Comparison of ENCODE assay signal across 8 cellular contexts in the genomic region with DNA sequence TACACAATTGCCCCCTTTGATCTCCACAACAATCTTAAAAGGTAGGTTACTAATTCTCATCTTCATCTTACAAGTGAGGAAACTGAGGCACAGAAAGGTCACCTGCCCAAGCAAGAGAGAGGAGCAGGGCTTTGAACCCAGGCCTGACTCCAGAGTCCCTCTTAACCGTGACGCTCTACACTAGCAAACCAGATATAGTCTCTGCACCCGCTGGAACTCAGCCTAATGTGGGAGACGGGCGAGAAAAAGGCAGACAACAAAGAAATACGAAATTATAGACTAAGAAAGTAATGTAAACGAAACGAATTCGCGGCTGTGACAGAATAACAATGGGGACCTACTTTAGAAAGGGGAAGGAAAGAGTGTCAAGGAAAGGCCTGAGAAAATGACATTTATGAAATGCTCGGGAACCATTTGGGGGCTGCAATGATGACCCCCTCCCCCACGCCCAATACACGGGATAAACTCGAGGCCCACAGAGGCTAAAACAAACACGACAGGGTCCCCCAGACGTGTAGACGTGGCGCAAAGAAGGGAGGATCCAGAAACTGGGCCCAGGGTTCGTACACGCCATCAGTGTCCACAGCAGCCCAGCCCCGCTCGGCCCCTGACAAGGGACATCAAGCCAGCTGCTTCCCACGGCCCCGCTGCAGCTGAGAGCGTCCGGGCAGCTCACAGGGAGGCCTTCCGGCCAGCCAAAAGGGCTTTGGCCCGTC. TPM values are rescaled to one million over a fixed set of nuclear protein-coding genes. Genes with fewer than 3 reads are reported as not detected.
DNase-seq lines count a peak whose midpoint lies in the region; ATAC-seq lines count a peak whose summit lies in the region.

No MANE protein-coding gene starts in this region.

- peaks cover 16% of the 10 kb centered on the region for H3K36me3 Mint-ChIP-seq in activated CD8-positive, alpha-beta memory T cell treated with anti-CD3 and anti-CD28 coated beads, Interleukin-2, amount 10 ng/mL, durations not matched to agents 7 days and 5 days

- H3K9me3 Mint-ChIP-seq in activated CD8-positive, alpha-beta memory T cell treated with anti-CD3 and anti-CD28 coated beads, Interleukin-2, amount 10 ng/mL, durations not matched to agents 7 days and 5 days (ENCODE audit: low read depth) = no peaks in the 10 kb centered on the region

- no peaks in the 10 kb centered on the region for H3K27me3 Mint-ChIP-seq in activated CD8-positive, alpha-beta memory T cell treated with anti-CD3 and anti-CD28 coated beads, Interleukin-2, amount 10 ng/mL, durations not matched to agents 7 days and 5 days

- H3K4me1 Mint-ChIP-seq in activated CD8-positive, alpha-beta memory T cell treated with anti-CD3 and anti-CD28 coated beads, Interleukin-2, amount 10 ng/mL, durations not matched to agents 7 days and 5 days = peaks cover 58% of the 10 kb centered on the region

- peak overlapping the region; percentile 87 to 91 for H3K9ac ChIP-seq in mucosa of rectum (ENCODE audit: low read depth in 1 of 2, low read length in 2 of 2)

- peak overlapping the region; percentile 91 for H3K4me3 Mint-ChIP-seq in activated CD8-positive, alpha-beta memory T cell treated with anti-CD3 and anti-CD28 coated beads, Interleukin-2, amount 10 ng/mL, durations not matched to agents 7 days and 5 days

- DNase-seq in activated CD8-positive, alpha-beta memory T cell treated with anti-CD3 and anti-CD28 coated beads, Interleukin-2, amount 10 ng/mL, durations not matched to agents 7 days and 5 days = no peak
- no peak for DNase-seq in activated CD8-positive, alpha-beta memory T cell treated with anti-CD3 and anti-CD28 coated beads for 24 hours
- DNase-seq in RPMI8226 (peak; percentile 20), NCI-H524 treated with DMSO at 0.1 percent for 48 hours (lab: John Stamatoyannopoulos, UW) (no peak), iPS-NIHi7 (ENCODE audit: extremely low spot score) (no peak)
- peak; percentile 7 for DNase-seq in effector CD4-positive, alpha-beta T cell

- H3K36me3 ChIP-seq in mucosa of rectum (ENCODE audit: control insufficient read depth in 2 of 2, insufficient read depth in 2 of 2, low read length in 2 of 2) = peaks cover 0 to 2% of the 10 kb centered on the region in 2 donors

- peaks cover 15 to 17% of the 10 kb centered on the region in 2 donors for H3K4me1 ChIP-seq in mucosa of rectum (ENCODE audit: control insufficient read depth in 2 of 2, insufficient read depth in 2 of 2, low read length in 2 of 2)

- peak overlapping the region; percentile 87 to 89 for H3K27ac ChIP-seq in mucosa of rectum (ENCODE audit: low read depth in 2 of 2, low read length in 2 of 2)

- peak; percentile 24 for ATAC-seq in activated CD8-positive, alpha-beta memory T cell treated with anti-CD3 and anti-CD28 coated beads, Interleukin-2, amount 10 ng/mL, durations not matched to agents 7 days and 5 days
- ATAC-seq in HG02870 (IDR thresholded peaks at IDR 0.05; ENCODE audit: unreplicated experiment) = peak; percentile 30

- H3K4me3 ChIP-seq in mucosa of rectum (ENCODE audit: low read length in 2 of 2) = peak overlapping the region; percentile 83 to 92

- H3K27ac Mint-ChIP-seq in activated CD8-positive, alpha-beta memory T cell treated with anti-CD3 and anti-CD28 coated beads, Interleukin-2, amount 10 ng/mL, durations not matched to agents 7 days and 5 days = peak overlapping the region; percentile 92

- H3K27me3 ChIP-seq in mucosa of rectum (ENCODE audit: control insufficient read depth in 2 of 2, insufficient read depth in 2 of 2, low read length in 2 of 2) = no peaks in the 10 kb centered on the region

- H3K9me3 ChIP-seq in mucosa of rectum (ENCODE audit: control insufficient read depth in 2 of 2, low read length in 2 of 2) = no peaks in the 10 kb centered on the region

- CTCF ChIA-PET in activated CD8-positive, alpha-beta memory T cell treated with anti-CD3 and anti-CD28 coated beads, Interleukin-2, amount 10 ng/mL, durations not matched to agents 7 days and 5 days (lab: Charles Lee) = interaction anchor here (1.1 to 2.6 kb wide), 5 partner anchors 12 to 84 kb away, joined by 3 to 9 read pairs (median 4); no protein-coding TSS in a partner anchor

RNA-seq across cellular contexts. Expression of a gene that starts 0.6 kb away (rescaled TPM):
- total RNA-seq in activated CD8-positive, alpha-beta memory T cell treated with anti-CD3 and anti-CD28 coated beads, Interleukin-2, amount 10 ng/mL, durations not matched to agents 7 days and 5 days = 10 to 100 TPM; 56.9 to 70.9 TPM

RNA-seq across cellular contexts. Expression of a gene that starts 55.2 kb away (rescaled TPM):
- 10 to 100 TPM; 23.9 to 25.6 TPM for total RNA-seq in activated CD8-positive, alpha-beta memory T cell treated with anti-CD3 and anti-CD28 coated beads, Interleukin-2, amount 10 ng/mL, durations not matched to agents 7 days and 5 days

Comparison
In these comparisons a context has a peak if more than half of its experiments do, and no peak if none do; other contexts are left out.
1. DNase-seq: peak in RPMI8226 (single experiment) and effector CD4-positive, alpha-beta T cell (single experiment); none in activated CD8-positive, alpha-beta memory T cell treated with anti-CD3 and anti-CD28 coated beads, Interleukin-2, amount 10 ng/mL, durations not matched to agents 7 days and 5 days (single experiment), activated CD8-positive, alpha-beta memory T cell treated with anti-CD3 and anti-CD28 coated beads for 24 hours (single experiment), NCI-H524 treated with DMSO at 0.1 percent for 48 hours (single experiment) and iPS-NIHi7 (single experiment).